15 cellular contexts compared by ENCODE assay signal in genomic region chr6:163839296-163839695, GRCh38.
DNase-seq lines count a peak whose midpoint lies in the region; TF ChIP-seq lines count a peak whose summit lies in the region.
"Had no signal": no experiment of that assay in that cellular context is flagged by ENCODE, and none has a peak within 500 bp of the region (broad histone marks: within the 10 kb centered on the region; RNA-seq: fewer than 3 reads in every experiment).

No MANE protein-coding gene starts in this region.

- no peak overlapping the region for H2AFZ ChIP-seq in PC-9

- no peak for TF ChIP-seq CTCF in esophagus muscularis mucosa (IDR thresholded peaks at IDR 0.05)
- TF ChIP-seq CTCF in progenitor cell of endocrine pancreas (IDR thresholded peaks at IDR 0.05; ENCODE audit: unreplicated experiment): no peak
- TF ChIP-seq CTCF in PC-9 (conservative IDR thresholded peaks at IDR 0.05): no peak
- no peak for TF ChIP-seq CTCF in A673 (conservative IDR thresholded peaks at IDR 0.05; ENCODE audit: low read depth, low read length)

- no peaks in the 10 kb centered on the region for H3K36me3 Mint-ChIP-seq in progenitor cell of endocrine pancreas (ENCODE audit: insufficient read depth)

- H3K4me1 Mint-ChIP-seq in progenitor cell of endocrine pancreas (ENCODE audit: low read depth): no peaks in the 10 kb centered on the region
- H3K4me1 Mint-ChIP-seq: CD8-positive, alpha-beta memory T cell had no signal

- CTCF ChIA-PET in PC-9 (lab: Charles Lee): no interaction called here
- CTCF ChIA-PET in A673 (lab: Charles Lee): no interaction called here

- DNase-seq in RPMI7951 (ENCODE audit: low read depth) (peak; percentile 37), esophagus muscularis mucosa (ENCODE audit: extremely low spot score) (peak; percentile 64), progenitor cell of endocrine pancreas (ENCODE audit: low spot score, unreplicated experiment) (no peak), PC-9 (no peak), A673 (ENCODE audit: low spot score) (no peak)
- DNase-seq in activated CD8-positive, alpha-beta memory T cell treated with anti-CD3 and anti-CD28 coated beads, Interleukin-2, amount 50 U/mL, for 4 hours: no peak
- DNase-seq: AML-193; Caco-2; CD8-positive, alpha-beta memory T cell; DMS53; GOT3; H9 had no signal

- H3K27me3 Mint-ChIP-seq in progenitor cell of endocrine pancreas: no peaks in the 10 kb centered on the region

- H3K4me3 ChIP-seq in esophagus muscularis mucosa (no peak overlapping the region), PC-9 (no peak overlapping the region), A673 (ENCODE audit: low read depth, low read length, poor library complexity, severe bottlenecking) (no peak overlapping the region)
- H3K4me3 ChIP-seq: A549, BLaER1, GM12878 had no signal

- intact Hi-C loops in esophagus muscularis mucosa (cut with DNase I): no loop called here
- intact Hi-C loops in PC-9 (cut with micrococcal nuclease; ENCODE audit: unreplicated experiment): no loop called here
- intact Hi-C loops in A673 (cut with micrococcal nuclease; ENCODE audit: unreplicated experiment): no loop called here

- H3K4me3 Mint-ChIP-seq in progenitor cell of endocrine pancreas (ENCODE audit: low read depth): no peak overlapping the region
- H3K4me3 Mint-ChIP-seq: CD8-positive, alpha-beta memory T cell; H9 had no signal

- H3K79me2 ChIP-seq in PC-9 (ENCODE audit: low read depth): no peaks in the 10 kb centered on the region

- no peaks in the 10 kb centered on the region for H3K27me3 ChIP-seq in esophagus muscularis mucosa
- H3K27me3 ChIP-seq in PC-9 (ENCODE audit: insufficient read depth, low read depth): peaks cover 44% of the 10 kb centered on the region
- H3K27me3 ChIP-seq in A673 (replicated peaks; ENCODE audit: insufficient read depth, low read depth, low read length, poor library complexity): peaks cover 9% of the 10 kb centered on the region
- H3K27me3 ChIP-seq: BLaER1 had no signal

- H3F3A ChIP-seq in PC-9 (ENCODE audit: insufficient read depth, low read depth): no peaks in the 10 kb centered on the region

- H3K4me1 ChIP-seq in esophagus muscularis mucosa: peaks cover 0 to 13% (median 10%) of the 10 kb centered on the region in 4 donors
- no peaks in the 10 kb centered on the region for H3K4me1 ChIP-seq in PC-9 (replicated peaks; ENCODE audit: insufficient read depth)
- peaks cover 5% of the 10 kb centered on the region for H3K4me1 ChIP-seq in A673 (ENCODE audit: insufficient read depth, low read length, poor library complexity, severe bottlenecking)
- H3K4me1 ChIP-seq: A549, BLaER1, Caco-2 had no signal

- H3K36me3 ChIP-seq in esophagus muscularis mucosa (no peaks in the 10 kb centered on the region), PC-9 (ENCODE audit: low read depth) (no peaks in the 10 kb centered on the region), A673 (ENCODE audit: insufficient read depth, low read length, poor library complexity, severe bottlenecking) (no peaks in the 10 kb centered on the region)
- H3K36me3 ChIP-seq: BLaER1 had no signal

- no peak for TF ChIP-seq POLR2A in esophagus muscularis mucosa (IDR thresholded peaks at IDR 0.05; ENCODE audit: low read depth)

- BruUV-seq in PC-9 (replicated peaks; lab: Mats Ljungman, UMichigan) (no TSS peak), A673 (replicated peaks; lab: Mats Ljungman, UMichigan) (no TSS peak)

- H3K27ac Mint-ChIP-seq in progenitor cell of endocrine pancreas: peak overlapping the region; percentile 10
- H3K27ac Mint-ChIP-seq: CD8-positive, alpha-beta memory T cell; H9 had no signal

- H3K9me3 ChIP-seq in esophagus muscularis mucosa (peaks cover 0 to 5% (median 0%) of the 10 kb centered on the region in 4 donors), PC-9 (ENCODE audit: insufficient read depth, low read depth) (no peaks in the 10 kb centered on the region), A673 (ENCODE audit: low read depth, low read length, poor library complexity, severe bottlenecking) (peaks cover 6% of the 10 kb centered on the region)
- H3K9me3 ChIP-seq: A549, Caco-2 had no signal

- H3K4me2 ChIP-seq in PC-9: no peak overlapping the region
- H3K4me2 ChIP-seq: A549, BLaER1 had no signal

- no peak overlapping the region for H3K27ac ChIP-seq in esophagus muscularis mucosa (replicated peaks in 1 of 4)
- H3K27ac ChIP-seq in PC-9: no peak overlapping the region
- H3K27ac ChIP-seq in A673 (ENCODE audit: low read depth, low read length, poor library complexity, severe bottlenecking): no peak overlapping the region
- H3K27ac ChIP-seq: A549, BLaER1 had no signal

- 88% methylated on average over 5 of the region's 5 CpGs for WGBS in esophagus muscularis mucosa

- no peaks in the 10 kb centered on the region for H3K9me2 ChIP-seq in PC-9 (ENCODE audit: insufficient read depth)

- H4K20me1 ChIP-seq in PC-9 (ENCODE audit: insufficient read depth): no peaks in the 10 kb centered on the region
- H4K20me1 ChIP-seq: BLaER1 had no signal

- H3K9me3 Mint-ChIP-seq in progenitor cell of endocrine pancreas (ENCODE audit: low read depth): peaks cover 12% of the 10 kb centered on the region

- no peak for TF ChIP-seq EP300 in esophagus muscularis mucosa (IDR thresholded peaks at IDR 0.05)

- POLR2A ChIA-PET in PC-9 (lab: Charles Lee; ENCODE audit: unreplicated experiment): no interaction called here
- POLR2A ChIA-PET in A673 (lab: Charles Lee; ENCODE audit: low non-redundant PET): no interaction called here

Comparison
In these comparisons a context has a peak if more than half of its experiments do, and no peak if none do; other contexts are left out.
1. DNase-seq: peak in RPMI7951 (single experiment) and esophagus muscularis mucosa (single experiment); none in progenitor cell of endocrine pancreas (single experiment), PC-9 (0 of 2), activated CD8-positive, alpha-beta memory T cell treated with anti-CD3 and anti-CD28 coated beads, Interleukin-2, amount 50 U/mL, for 4 hours (single experiment) and A673 (single experiment).